ENCODE assay signal across 8 cellular contexts in the genomic region with DNA sequence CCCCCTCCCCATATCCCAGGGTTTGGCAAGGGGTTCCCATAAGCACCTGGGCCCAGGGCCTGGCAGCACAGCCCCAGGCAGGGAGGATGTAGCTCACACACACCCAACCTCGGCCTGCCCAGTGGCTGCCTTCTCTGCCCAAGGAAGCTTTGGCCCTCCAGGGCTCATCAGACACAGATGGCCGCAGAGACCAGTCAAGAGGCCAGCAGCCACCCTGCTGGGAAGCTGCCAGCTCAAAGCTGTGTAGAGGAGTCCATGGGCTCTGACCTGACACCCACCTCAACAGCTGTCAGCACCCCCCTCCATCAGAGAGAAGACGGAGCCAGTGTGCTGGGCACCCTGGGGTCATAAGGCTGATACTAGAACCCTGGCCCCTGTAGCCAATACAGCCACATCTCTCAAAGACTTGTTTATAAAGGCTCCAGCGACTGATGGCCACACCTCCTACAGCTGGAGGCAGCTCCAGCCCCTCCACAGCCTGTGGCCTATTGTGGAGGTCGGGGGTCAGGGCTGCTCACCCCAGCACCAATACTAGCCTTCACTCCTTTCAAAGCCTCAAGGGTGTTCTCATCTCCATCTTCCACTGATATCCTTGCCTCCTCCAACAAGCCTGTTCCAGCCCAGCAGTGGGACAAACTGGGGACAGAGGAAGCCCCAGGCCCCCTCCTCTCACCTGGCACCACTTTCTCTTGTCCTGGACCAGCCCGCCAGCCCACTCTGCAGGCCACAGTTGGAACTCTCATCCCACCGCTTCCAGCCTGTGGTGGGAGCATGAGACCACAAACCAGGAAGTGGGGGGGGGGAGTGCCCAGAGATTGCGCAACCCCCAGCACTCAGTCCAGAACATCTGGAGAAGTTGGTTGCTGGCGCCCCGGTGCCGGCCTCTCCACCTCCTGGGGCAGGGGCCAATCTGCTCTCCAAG. TPM values are rescaled to one million over a fixed set of nuclear protein-coding genes. Genes with fewer than 3 reads are reported as not detected.
DNase-seq lines count a peak whose midpoint lies in the region; ATAC-seq and TF ChIP-seq lines count a peak whose summit lies in the region.

No MANE protein-coding gene starts in this region.

- H3K9me3 ChIP-seq in ES-I3 (ENCODE audit: control insufficient read depth, insufficient read depth, low read length) (no peaks in the 10 kb centered on the region), lung (ENCODE audit: control insufficient read depth in 2 of 2, insufficient read depth in 1 of 2, low read length in 1 of 2) (no peaks in the 10 kb centered on the region)

- H3K36me3 ChIP-seq in ES-I3 (ENCODE audit: insufficient read depth, low read length): no peaks in the 10 kb centered on the region; the same call in 1 of the 2 replicates
- H3K36me3 ChIP-seq in lung (ENCODE audit: control insufficient read depth in 2 of 2, insufficient read depth in 2 of 2, low read length in 2 of 2): peaks cover 0 to 8% of the 10 kb centered on the region in 2 donors

- 14 to 23% methylated on average over 11 of the region's 11 CpGs for WGBS in lung, 2 donors

- H3K27me3 ChIP-seq in lung (ENCODE audit: control insufficient read depth, insufficient read depth): no peaks in the 10 kb centered on the region

- H3K4me1 ChIP-seq in ES-I3 (ENCODE audit: insufficient read depth, low read length) (peaks cover 41% of the 10 kb centered on the region), lung (ENCODE audit: control insufficient read depth in 2 of 2, insufficient read depth in 2 of 2, low read length in 2 of 2) (peaks cover 9 to 49% of the 10 kb centered on the region in 2 donors)

- peak overlapping the region; percentile 17; the same call in 1 of the 2 replicates for H3K9ac ChIP-seq in ES-I3 (ENCODE audit: low read depth, low read length)

- H3K27ac ChIP-seq in lung (ENCODE audit: low read depth in 1 of 2, low read length in 1 of 2): peak overlapping the region; percentile 75 to 96

- no peak overlapping the region for H3K4me3 ChIP-seq in cardiac fibroblast (replicated peaks in 1 of 2; ENCODE audit: low read depth in 2 of 2, low read length in 2 of 2)
- H3K4me3 ChIP-seq in lung: no peak overlapping the region

- no peak for ATAC-seq in lung (ENCODE audit: insufficient read depth, low FRiP score)

- TF ChIP-seq CTCF in cardiac fibroblast (IDR thresholded peaks at IDR 0.05; ENCODE audit: low read depth, low read length) (peak; percentile 42), lung (IDR thresholded peaks at IDR 0.05; ENCODE audit: control extremely low read depth, extremely low read depth) (no peak)

- DNase-seq in NCI-H69 (lab: John Stamatoyannopoulos, UW): peak; percentile 36
- peak; percentile 88 to 93 for DNase-seq in cardiac fibroblast (ENCODE audit: low read depth in 2 of 2)
- peak; percentile 73 for DNase-seq in lung (ENCODE audit: low spot score)
- peak; percentile 86 for DNase-seq in ureter (ENCODE audit: low spot score)
- DNase-seq in NCI-H526 treated with DMSO at 0.1 percent for 48 hours (lab: John Stamatoyannopoulos, UW): no peak
- no peak for DNase-seq in T1000 (lab: John Stamatoyannopoulos, UW)
- no peak for DNase-seq in NCI-H2196 (lab: John Stamatoyannopoulos, UW; ENCODE audit: unreplicated experiment)

RNA-seq across cellular contexts. Expression of gene MPG, which starts 2.2 kb away (rescaled TPM):
- total RNA-seq in lung (10 to 100 TPM; 61.1 to 77.8 TPM), ureter (38.2 TPM)
- polyA plus RNA-seq in lung: 100 to 1,000 TPM in 1 of 2 donors, 10 to 100 TPM in 1; 81.4 to 101 TPM

RNA-seq across cellular contexts. Expression of gene RHBDF1, which starts 3.4 kb away (rescaled TPM):
- total RNA-seq in lung (10 to 100 TPM; 28.5 to 31.4 TPM), ureter (49.0 TPM)
- 10 to 100 TPM; 26.6 to 51.2 TPM for polyA plus RNA-seq in lung

RNA-seq across cellular contexts. Expression of gene SNRNP25, which starts 22.2 kb away (rescaled TPM):
- total RNA-seq in lung (10 to 100 TPM; 10.3 to 17.9 TPM), ureter (16.8 TPM)
- 10 to 100 TPM; 23.8 to 30.9 TPM for polyA plus RNA-seq in lung

RNA-seq across cellular contexts. Expression of gene POLR3K, which starts 22.4 kb away (rescaled TPM):
- total RNA-seq in lung (10 to 100 TPM in 1 of 2 donors, 1 to 10 TPM in 1; 4.8 to 12.9 TPM), ureter (14.9 TPM)
- polyA plus RNA-seq in lung: 10 to 100 TPM; 11.1 to 15.7 TPM

Comparison
In these comparisons a context has a peak if more than half of its experiments do, and no peak if none do; other contexts are left out.
1. DNase-seq: peak in NCI-H69 (single experiment), cardiac fibroblast (2 of 2), lung (single experiment) and ureter (single experiment); none in NCI-H526 treated with DMSO at 0.1 percent for 48 hours (single experiment), T1000 (single experiment) and NCI-H2196 (single experiment).